ENCODE assay signal across 24 cellular contexts in genomic region chr6:41975276-41975675, GRCh38. TPM values are rescaled to one million over a fixed set of nuclear protein-coding genes. Genes with fewer than 3 reads are reported as not detected.
A peak's percentile ranks its signal among the peaks of the same experiment; 100 is the strongest.
DNase-seq lines count a peak whose midpoint lies in the region; ATAC-seq and TF ChIP-seq lines count a peak whose summit lies in the region.
"Had no signal": no experiment of that assay in that cellular context is flagged by ENCODE, and none has a peak within 500 bp of the region (broad histone marks: within the 10 kb centered on the region; RNA-seq: fewer than 3 reads in every experiment).

No MANE protein-coding gene starts in this region.

- H3K27me3 ChIP-seq in BLaER1 treated with 17β-estradiol and CSF1 and Interleukin-3, amounts not matched to agents 10 nM and 100 nM, result no peaks in the 10 kb centered on the region
- H3K27me3 ChIP-seq in CD8-positive, alpha-beta memory T cell (ENCODE audit: insufficient read depth, low read length, poor library complexity, severe bottlenecking), result no peaks in the 10 kb centered on the region
- no peaks in the 10 kb centered on the region for H3K27me3 ChIP-seq in brain microvascular endothelial cell (replicated peaks)
- H3K27me3 ChIP-seq: dorsolateral prefrontal cortex, right lobe of liver, transverse colon had no signal

- H3K4me2 ChIP-seq in BLaER1 treated with 17β-estradiol and CSF1 and Interleukin-3, amounts not matched to agents 10 nM and 100 nM, result peak overlapping the region; percentile 21 to 95 (median 82)

- peaks cover 0 to 44% (median 9%) of the 10 kb centered on the region in 3 donors for H3K36me3 Mint-ChIP-seq in CD8-positive, alpha-beta memory T cell
- peaks cover 30% of the 10 kb centered on the region for H3K36me3 Mint-ChIP-seq in activated T-helper 17 cell treated with anti-CD3 and anti-CD28 coated beads, Interleukin-2, amount 50 U/mL, for 72 hours (ENCODE audit: low read depth)
- H3K36me3 Mint-ChIP-seq in naive thymus-derived CD8-positive, alpha-beta T cell, result peaks cover 0 to 63% (median 12%) of the 10 kb centered on the region in 3 donors
- H3K36me3 Mint-ChIP-seq: WTC11 had no signal

- peaks cover 0 to 6% (median 0%) of the 10 kb centered on the region in 11 experiments; a peak in 5 of 22 replicates for H3K9me3 ChIP-seq in BLaER1 treated with 17β-estradiol and CSF1 and Interleukin-3, amounts not matched to agents 10 nM and 100 nM (replicated peaks in 1 of 11)
- H3K9me3 ChIP-seq in CD8-positive, alpha-beta memory T cell (ENCODE audit: low read length), result no peaks in the 10 kb centered on the region
- H3K9me3 ChIP-seq: right lobe of liver, transverse colon had no signal

- H3K4me1 ChIP-seq in BLaER1 treated with 17β-estradiol and CSF1 and Interleukin-3, amounts not matched to agents 10 nM and 100 nM, result peaks cover 63 to 98% (median 94%) of the 10 kb centered on the region in 10 experiments
- peaks cover 77% of the 10 kb centered on the region for H3K4me1 ChIP-seq in CD8-positive, alpha-beta memory T cell (ENCODE audit: insufficient read depth, low read length)
- H3K4me1 ChIP-seq: parathyroid adenoma, right lobe of liver had no signal

- H3K9ac ChIP-seq in BLaER1 treated with 17β-estradiol and CSF1 and Interleukin-3, amounts not matched to agents 10 nM and 100 nM, result peak overlapping the region in 8 of 11 experiments; percentile 12 to 81 (median 64); a peak in 15 of 22 replicates
- H3K9ac ChIP-seq: parathyroid adenoma had no signal

- H3K9me3 Mint-ChIP-seq in CD8-positive, alpha-beta memory T cell, result no peaks in the 10 kb centered on the region
- no peaks in the 10 kb centered on the region for H3K9me3 Mint-ChIP-seq in activated T-helper 17 cell treated with anti-CD3 and anti-CD28 coated beads, Interleukin-2, amount 50 U/mL, for 72 hours
- H3K9me3 Mint-ChIP-seq in naive thymus-derived CD8-positive, alpha-beta T cell, result no peaks in the 10 kb centered on the region
- H3K9me3 Mint-ChIP-seq: H9, nephron, WTC11 had no signal

- H3K27ac Mint-ChIP-seq in CD8-positive, alpha-beta memory T cell, result peak overlapping the region in 3 of 8 donors; percentile 45 to 81 (median 67)
- peak overlapping the region; percentile 90 for H3K27ac Mint-ChIP-seq in activated T-helper 17 cell treated with anti-CD3 and anti-CD28 coated beads, Interleukin-2, amount 50 U/mL, for 72 hours
- peak overlapping the region; percentile 72 to 91 (median 84) for H3K27ac Mint-ChIP-seq in naive thymus-derived CD8-positive, alpha-beta T cell
- H3K27ac Mint-ChIP-seq: H9, nephron, WTC11 had no signal

- peaks cover 65 to 81% (median 76%) of the 10 kb centered on the region in 3 donors for H3K4me1 Mint-ChIP-seq in CD8-positive, alpha-beta memory T cell
- peaks cover 38% of the 10 kb centered on the region for H3K4me1 Mint-ChIP-seq in activated T-helper 17 cell treated with anti-CD3 and anti-CD28 coated beads, Interleukin-2, amount 50 U/mL, for 72 hours
- peaks cover 24 to 92% (median 81%) of the 10 kb centered on the region in 4 donors for H3K4me1 Mint-ChIP-seq in naive thymus-derived CD8-positive, alpha-beta T cell
- H3K4me1 Mint-ChIP-seq: nephron had no signal

- H4K20me1 ChIP-seq in BLaER1 treated with 17β-estradiol and CSF1 and Interleukin-3, amounts not matched to agents 10 nM and 100 nM, result no peaks in the 10 kb centered on the region

- H3K27ac ChIP-seq in BLaER1 treated with 17β-estradiol and CSF1 and Interleukin-3, amounts not matched to agents 10 nM and 100 nM, result peak overlapping the region in 9 of 11 experiments; percentile 42 to 99 (median 82); a peak in 18 of 22 replicates
- no peak overlapping the region for H3K27ac ChIP-seq in CD8-positive, alpha-beta memory T cell (ENCODE audit: low read depth, low read length)
- H3K27ac ChIP-seq in brain microvascular endothelial cell, result no peak overlapping the region
- H3K27ac ChIP-seq: epithelial cell of prostate, parathyroid adenoma, right lobe of liver, transverse colon had no signal

- POLR2A ChIA-PET in CD8-positive, alpha-beta memory T cell (lab: Charles Lee), result no interaction called here
- POLR2A ChIA-PET in naive thymus-derived CD8-positive, alpha-beta T cell (lab: Charles Lee), result interaction anchor here (0.6 to 1.0 kb wide), 2 partner anchors 29 to 37 kb away, joined by 5 to 6 read pairs; no protein-coding TSS in a partner anchor

- peak overlapping the region in 4 of 7 donors; percentile 19 to 54 (median 28) for H3K4me3 Mint-ChIP-seq in CD8-positive, alpha-beta memory T cell
- H3K4me3 Mint-ChIP-seq in activated T-helper 17 cell treated with anti-CD3 and anti-CD28 coated beads, Interleukin-2, amount 50 U/mL, for 72 hours, result peak overlapping the region; percentile 84
- peak overlapping the region in 9 of 10 donors; percentile 26 to 58 (median 45) for H3K4me3 Mint-ChIP-seq in naive thymus-derived CD8-positive, alpha-beta T cell
- H3K4me3 Mint-ChIP-seq: H9, nephron, WTC11 had no signal

- DNase-seq in CD8-positive, alpha-beta memory T cell, result no peak
- peak in 1 of 10 donors; percentile 13 for DNase-seq in naive thymus-derived CD8-positive, alpha-beta T cell
- DNase-seq in SHP77 (lab: John Stamatoyannopoulos, UW) (no peak), brain microvascular endothelial cell (no peak), GM13976 (ENCODE audit: low spot score) (no peak)
- DNase-seq: amygdala; caudate nucleus; foreskin fibroblast; H9; kidney; mammary epithelial cell; NCI-H2029; stimulated activated naive CD4-positive, alpha-beta T cell treated with Interleukin-2 at 50 U/mL for 16 hours; transverse colon had no signal

- ATAC-seq in activated T-helper 17 cell treated with anti-CD3 and anti-CD28 coated beads, Interleukin-2, amount 50 U/mL, for 72 hours (replicated peaks), result no peak
- no peak for ATAC-seq in naive thymus-derived CD8-positive, alpha-beta T cell
- ATAC-seq: GM12878, Panc1, WTC11 had no signal

- in situ Hi-C loops in brain microvascular endothelial cell (cut with HindIII; ENCODE audit: low pct_ligation_motif_present, low sequenced_read_pairs) (no loop called here), GM13976 (cut with MboI; ENCODE audit: low sequenced_read_pairs, unreplicated experiment) (no loop called here)

- no peaks in the 10 kb centered on the region for H3K36me3 ChIP-seq in BLaER1 treated with 17β-estradiol and CSF1 and Interleukin-3, amounts not matched to agents 10 nM and 100 nM
- peaks cover 5% of the 10 kb centered on the region for H3K36me3 ChIP-seq in CD8-positive, alpha-beta memory T cell (ENCODE audit: insufficient read depth, low read length)
- no peaks in the 10 kb centered on the region for H3K36me3 ChIP-seq in brain microvascular endothelial cell (replicated peaks)
- H3K36me3 ChIP-seq: right lobe of liver, transverse colon had no signal

- CTCF ChIA-PET in CD8-positive, alpha-beta memory T cell (lab: Charles Lee), result interaction anchor here (1.4 kb wide), 1 partner anchor 69 kb away, joined by 3 read pairs; no protein-coding TSS in a partner anchor

- H3K27me3 Mint-ChIP-seq in CD8-positive, alpha-beta memory T cell, result no peaks in the 10 kb centered on the region
- H3K27me3 Mint-ChIP-seq in activated T-helper 17 cell treated with anti-CD3 and anti-CD28 coated beads, Interleukin-2, amount 50 U/mL, for 72 hours, result no peaks in the 10 kb centered on the region
- H3K27me3 Mint-ChIP-seq in naive thymus-derived CD8-positive, alpha-beta T cell, result no peaks in the 10 kb centered on the region

- TF ChIP-seq CTCF in brain microvascular endothelial cell (IDR thresholded peaks at IDR 0.05; ENCODE audit: low read depth, low read length, missing control alignments) (no peak), GM13976 (IDR thresholded peaks at IDR 0.05; ENCODE audit: borderline replicate concordance, control extremely low read depth, extremely low read depth, insufficient read depth, missing control alignments) (no peak)

- H3K4me3 ChIP-seq in BLaER1 treated with 17β-estradiol and CSF1 and Interleukin-3, amounts not matched to agents 10 nM and 100 nM, result no peak overlapping the region
- H3K4me3 ChIP-seq in CD8-positive, alpha-beta memory T cell (ENCODE audit: low read length), result no peak overlapping the region
- no peak overlapping the region for H3K4me3 ChIP-seq in brain microvascular endothelial cell (ENCODE audit: low read depth, low read length)
- H3K4me3 ChIP-seq: dorsolateral prefrontal cortex, GM12878, right lobe of liver, transverse colon had no signal

RNA-seq across cellular contexts. Expression of gene CCND3, which starts 33.7 kb away (rescaled TPM):
- total RNA-seq in CD8-positive, alpha-beta memory T cell, result 100 to 1,000 TPM; 283 to 287 TPM
- polyA plus RNA-seq in CD8-positive, alpha-beta memory T cell, result 648 TPM
- 100 to 1,000 TPM; 297 to 332 TPM for total RNA-seq in activated T-helper 17 cell treated with anti-CD3 and anti-CD28 coated beads, Interleukin-2, amount 50 U/mL, for 72 hours
- total RNA-seq in naive thymus-derived CD8-positive, alpha-beta T cell, result 100 to 1,000 TPM; 282 to 291 TPM
- polyA plus RNA-seq in naive thymus-derived CD8-positive, alpha-beta T cell, result 100 to 1,000 TPM; 519 to 765 (median 628) TPM

RNA-seq across cellular contexts. Expression of gene BYSL, which starts 54.0 kb away (rescaled TPM):
- 10 to 100 TPM; 80.5 to 84.4 TPM for total RNA-seq in CD8-positive, alpha-beta memory T cell
- polyA plus RNA-seq in CD8-positive, alpha-beta memory T cell, result 5.9 TPM
- 10 to 100 TPM; 23.3 to 53.1 TPM for total RNA-seq in activated T-helper 17 cell treated with anti-CD3 and anti-CD28 coated beads, Interleukin-2, amount 50 U/mL, for 72 hours
- 1 to 10 TPM; 5.3 to 7.6 TPM for total RNA-seq in naive thymus-derived CD8-positive, alpha-beta T cell
- polyA plus RNA-seq in naive thymus-derived CD8-positive, alpha-beta T cell, result 1 to 10 TPM; 3.5 to 7.5 (median 4.9) TPM

RNA-seq across cellular contexts. Expression of gene MED20, which starts 54.3 kb away (rescaled TPM):
- 10 to 100 TPM; 18.1 to 21.1 TPM for total RNA-seq in CD8-positive, alpha-beta memory T cell
- 5.3 TPM for polyA plus RNA-seq in CD8-positive, alpha-beta memory T cell
- 10 to 100 TPM; 20.5 to 22.6 TPM for total RNA-seq in activated T-helper 17 cell treated with anti-CD3 and anti-CD28 coated beads, Interleukin-2, amount 50 U/mL, for 72 hours
- 10 to 100 TPM in 1 of 2 experiments, 1 to 10 TPM in 1; 8.8 to 12.5 TPM for total RNA-seq in naive thymus-derived CD8-positive, alpha-beta T cell
- 1 to 10 TPM; 2.8 to 5.1 (median 4.3) TPM for polyA plus RNA-seq in naive thymus-derived CD8-positive, alpha-beta T cell

Comparison
In these comparisons a context has a peak if more than half of its experiments do, and no peak if none do; other contexts are left out.
1. H3K27ac ChIP-seq: peak in BLaER1 treated with 17β-estradiol and CSF1 and Interleukin-3, amounts not matched to agents 10 nM and 100 nM (9 of 11); none in CD8-positive, alpha-beta memory T cell (single experiment) and brain microvascular endothelial cell (single experiment).
2. H3K4me3 Mint-ChIP-seq: peak in every context shown above with its lines; median percentile 84 in activated T-helper 17 cell treated with anti-CD3 and anti-CD28 coated beads, Interleukin-2, amount 50 U/mL, for 72 hours; 45 in naive thymus-derived CD8-positive, alpha-beta T cell; 28 in CD8-positive, alpha-beta memory T cell.